In the genomic region with DNA sequence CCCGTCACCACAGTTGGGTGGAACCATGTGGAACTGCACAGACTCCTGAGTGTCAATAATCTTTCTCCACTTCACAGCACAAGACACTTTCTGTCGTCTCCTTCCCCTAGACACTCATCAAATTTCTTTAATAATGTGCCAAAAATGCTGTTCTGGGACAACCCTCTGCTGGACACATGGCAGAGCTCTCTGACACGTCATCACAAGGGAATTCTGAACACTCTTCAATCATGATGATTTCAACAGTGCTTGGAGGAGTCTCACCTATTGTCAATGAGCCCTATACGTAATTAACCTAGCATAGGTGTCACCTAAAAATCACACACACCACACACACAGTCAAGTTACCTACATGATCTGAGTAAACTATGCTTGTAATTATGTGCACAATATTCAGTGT, we compare ENCODE assay signal across 20 cellular contexts.
"Had no signal": no experiment of that assay in that cellular context is flagged by ENCODE, and none has a peak within 500 bp of the region (broad histone marks: within the 10 kb centered on the region; RNA-seq: fewer than 3 reads in every experiment).

No MANE protein-coding gene starts in this region.

- H3K27ac ChIP-seq: brain microvascular endothelial cell, coronary artery, heart right ventricle, parathyroid adenoma, sigmoid colon, spleen, testis had no signal

- H3K9me3 Mint-ChIP-seq: activated naive CD4-positive, alpha-beta T cell treated with anti-CD3 and anti-CD28 coated beads, Interleukin-2, amount 10 ng/mL, durations not matched to agents 7 days and 5 days; activated naive CD8-positive, alpha-beta T cell treated with anti-CD3 and anti-CD28 coated beads, Interleukin-2, amount 50 U/mL, for 24 hours; stimulated activated memory B cell treated with anti-CD40 and anti-IgM and Interleukin-4, amounts not matched to agents 10 μg/mL and 1 μg/mL and 100 μg/mL, for 72 hours had no signal

- H3K4me3 ChIP-seq: coronary artery, heart right ventricle, sigmoid colon, spleen, testis had no signal

- H3K9me3 ChIP-seq: heart right ventricle, sigmoid colon, spleen, testis had no signal

- H3K27me3 Mint-ChIP-seq: activated naive CD4-positive, alpha-beta T cell treated with anti-CD3 and anti-CD28 coated beads, Interleukin-2, amount 10 ng/mL, durations not matched to agents 7 days and 5 days; stimulated activated memory B cell treated with anti-CD40 and anti-IgM and Interleukin-4, amounts not matched to agents 10 μg/mL and 1 μg/mL and 100 μg/mL, for 72 hours had no signal

- H3K36me3 ChIP-seq: brain microvascular endothelial cell, heart right ventricle, sigmoid colon, spleen had no signal

- H3K4me3 Mint-ChIP-seq: activated naive CD4-positive, alpha-beta T cell treated with anti-CD3 and anti-CD28 coated beads, Interleukin-2, amount 10 ng/mL, durations not matched to agents 7 days and 5 days; activated naive CD8-positive, alpha-beta T cell treated with anti-CD3 and anti-CD28 coated beads, Interleukin-2, amount 50 U/mL, for 24 hours; naive thymus-derived CD8-positive, alpha-beta T cell; stimulated activated memory B cell treated with anti-CD40 and anti-IgM and Interleukin-4, amounts not matched to agents 10 μg/mL and 1 μg/mL and 100 μg/mL, for 72 hours had no signal

- H3K79me2 ChIP-seq: parathyroid adenoma had no signal

- H3K27ac Mint-ChIP-seq: activated naive CD4-positive, alpha-beta T cell treated with anti-CD3 and anti-CD28 coated beads, Interleukin-2, amount 10 ng/mL, durations not matched to agents 7 days and 5 days; activated naive CD8-positive, alpha-beta T cell treated with anti-CD3 and anti-CD28 coated beads, Interleukin-2, amount 50 U/mL, for 24 hours; naive thymus-derived CD8-positive, alpha-beta T cell; stimulated activated memory B cell treated with anti-CD40 and anti-IgM and Interleukin-4, amounts not matched to agents 10 μg/mL and 1 μg/mL and 100 μg/mL, for 72 hours had no signal

- DNase-seq: activated CD4-positive, alpha-beta T cell treated with anti-CD3 and anti-CD28 coated beads, Interleukin-2, amount 50 U/mL, for 1 hour; activated CD4-positive, CD25-positive, alpha-beta regulatory T cell treated with anti-CD3 and anti-CD28 coated beads, Interleukin-2, amount 50 U/mL, for 72 hours; activated CD8-positive, alpha-beta memory T cell treated with anti-CD3 and anti-CD28 coated beads, Interleukin-2, amount 50 U/mL, for 4 hours; activated effector memory CD4-positive, alpha-beta T cell treated with Interleukin-2 at 50 U/mL for 16 hours; activated naive CD4-positive, alpha-beta T cell treated with anti-CD3 and anti-CD28 coated beads, Interleukin-2, amount 10 ng/mL, durations not matched to agents 7 days and 5 days; activated naive CD8-positive, alpha-beta T cell treated with anti-CD3 and anti-CD28 coated beads, Interleukin-2, amount 50 U/mL, for 24 hours; activated T-cell treated with anti-CD3 and anti-CD28 coated beads, Interleukin-2, amount 50 U/mL, for 48 hours; aorta; brain microvascular endothelial cell; heart right ventricle; left cardiac atrium; mesendoderm; naive thymus-derived CD8-positive, alpha-beta T cell; sigmoid colon; spleen; stimulated activated CD4-positive, alpha-beta T cell treated with anti-CD3 and anti-CD28 coated beads, Interleukin-4, amount 100 ng/mL, for 4 hours; testis had no signal

- H3K36me3 Mint-ChIP-seq: activated naive CD4-positive, alpha-beta T cell treated with anti-CD3 and anti-CD28 coated beads, Interleukin-2, amount 10 ng/mL, durations not matched to agents 7 days and 5 days; naive thymus-derived CD8-positive, alpha-beta T cell; stimulated activated memory B cell treated with anti-CD40 and anti-IgM and Interleukin-4, amounts not matched to agents 10 μg/mL and 1 μg/mL and 100 μg/mL, for 72 hours had no signal

- H3K4me1 ChIP-seq: heart right ventricle, parathyroid adenoma, sigmoid colon, spleen, testis had no signal

- H3K27me3 ChIP-seq: brain microvascular endothelial cell, sigmoid colon, spleen, testis had no signal

- H3K4me1 Mint-ChIP-seq: activated naive CD4-positive, alpha-beta T cell treated with anti-CD3 and anti-CD28 coated beads, Interleukin-2, amount 10 ng/mL, durations not matched to agents 7 days and 5 days; activated naive CD8-positive, alpha-beta T cell treated with anti-CD3 and anti-CD28 coated beads, Interleukin-2, amount 50 U/mL, for 24 hours; naive thymus-derived CD8-positive, alpha-beta T cell; stimulated activated memory B cell treated with anti-CD40 and anti-IgM and Interleukin-4, amounts not matched to agents 10 μg/mL and 1 μg/mL and 100 μg/mL, for 72 hours had no signal

- H3K9ac ChIP-seq: parathyroid adenoma had no signal

- H2AFZ ChIP-seq: parathyroid adenoma had no signal
